17 cellular contexts compared by ENCODE assay signal in genomic region chr11:85967457-85967856, GRCh38.
DNase-seq lines count a peak whose midpoint lies in the region; ATAC-seq and TF ChIP-seq lines count a peak whose summit lies in the region.
"Had no signal": no experiment of that assay in that cellular context is flagged by ENCODE, and none has a peak within 500 bp of the region (broad histone marks: within the 10 kb centered on the region; RNA-seq: fewer than 3 reads in every experiment).

No MANE protein-coding gene starts in this region.

- H3K4me3 Mint-ChIP-seq in activated naive CD8-positive, alpha-beta T cell treated with anti-CD3 and anti-CD28 coated beads, Interleukin-2, amount 10 ng/mL, durations not matched to agents 7 days and 5 days: no peak overlapping the region
- no peak overlapping the region for H3K4me3 Mint-ChIP-seq in activated naive CD8-positive, alpha-beta T cell treated with anti-CD3 and anti-CD28 coated beads, Interleukin-2, amount 50 U/mL, for 24 hours
- no peak overlapping the region for H3K4me3 Mint-ChIP-seq in natural killer cell
- H3K4me3 Mint-ChIP-seq: activated CD8-positive, alpha-beta T cell treated with anti-CD3 and anti-CD28 coated beads, Interleukin-2, amount 10 ng/mL, durations not matched to agents 7 days and 5 days had no signal

- POLR2A ChIA-PET in activated naive CD8-positive, alpha-beta T cell treated with anti-CD3 and anti-CD28 coated beads, Interleukin-2, amount 10 ng/mL, durations not matched to agents 7 days and 5 days (lab: Charles Lee): no interaction called here

- H3K27ac ChIP-seq in caudate nucleus (ENCODE audit: low read depth, low read length) (peak overlapping the region; percentile 75), testis (no peak overlapping the region)
- H3K27ac ChIP-seq: esophagus muscularis mucosa, lower lobe of right lung, right atrium auricular region had no signal

- TF ChIP-seq CTCF in natural killer cell (IDR thresholded peaks at IDR 0.05) (no peak), testis (IDR thresholded peaks at IDR 0.05) (no peak)

- H3K27me3 ChIP-seq in testis: no peaks in the 10 kb centered on the region
- H3K27me3 ChIP-seq: esophagus muscularis mucosa, right atrium auricular region, stomach had no signal

- H3K4me1 ChIP-seq in testis: peaks cover 23% of the 10 kb centered on the region

- WGBS in testis, 2 donors: 57 to 61% methylated on average over 5 of the region's 5 CpGs

- H3K27ac Mint-ChIP-seq in activated naive CD8-positive, alpha-beta T cell treated with anti-CD3 and anti-CD28 coated beads, Interleukin-2, amount 10 ng/mL, durations not matched to agents 7 days and 5 days: peak overlapping the region; percentile 63
- no peak overlapping the region for H3K27ac Mint-ChIP-seq in activated naive CD8-positive, alpha-beta T cell treated with anti-CD3 and anti-CD28 coated beads, Interleukin-2, amount 50 U/mL, for 24 hours
- peak overlapping the region; percentile 71 to 85 for H3K27ac Mint-ChIP-seq in natural killer cell
- H3K27ac Mint-ChIP-seq: activated CD8-positive, alpha-beta T cell treated with anti-CD3 and anti-CD28 coated beads, Interleukin-2, amount 10 ng/mL, durations not matched to agents 7 days and 5 days had no signal

- H3K4me3 ChIP-seq in testis: no peak overlapping the region
- H3K4me3 ChIP-seq: esophagus muscularis mucosa, lower lobe of right lung, right atrium auricular region, stomach had no signal

- no peaks in the 10 kb centered on the region for H3K36me3 ChIP-seq in testis (ENCODE audit: low read depth, missing control alignments)

- no peak for DNase-seq in activated naive CD8-positive, alpha-beta T cell treated with anti-CD3 and anti-CD28 coated beads, Interleukin-2, amount 10 ng/mL, durations not matched to agents 7 days and 5 days
- DNase-seq in activated naive CD8-positive, alpha-beta T cell treated with anti-CD3 and anti-CD28 coated beads, Interleukin-2, amount 50 U/mL, for 24 hours: no peak
- DNase-seq in caudate nucleus (lab: John Stamatoyannopoulos, UW) (peak in 7 of 61 donors; percentile 10 to 45 (median 23)), natural killer cell (no peak), testis (peak; percentile 32), occipital lobe (lab: John Stamatoyannopoulos, UW) (no peak), hepatic stellate cell (ENCODE audit: low spot score) (no peak)
- DNase-seq: activated CD8-positive, alpha-beta T cell treated with anti-CD3 and anti-CD28 coated beads, Interleukin-2, amount 10 ng/mL, durations not matched to agents 7 days and 5 days; activated effector memory CD4-positive, alpha-beta T cell treated with anti-CD3 and anti-CD28 coated beads, Interleukin-2, amount 50 U/mL, for 16 hours; COR-L47; lower lobe of right lung; NCI-H226; RPMI8226; stomach had no signal

- peaks cover 58% of the 10 kb centered on the region for H3K36me3 Mint-ChIP-seq in activated naive CD8-positive, alpha-beta T cell treated with anti-CD3 and anti-CD28 coated beads, Interleukin-2, amount 10 ng/mL, durations not matched to agents 7 days and 5 days
- peaks cover 71% of the 10 kb centered on the region for H3K36me3 Mint-ChIP-seq in activated naive CD8-positive, alpha-beta T cell treated with anti-CD3 and anti-CD28 coated beads, Interleukin-2, amount 50 U/mL, for 24 hours (ENCODE audit: low read depth)
- no peaks in the 10 kb centered on the region for H3K36me3 Mint-ChIP-seq in natural killer cell

- intact Hi-C loops in natural killer cell (cut with micrococcal nuclease) (no loop called here), testis (cut with DNase I; ENCODE audit: low total_unique reads) (no loop called here)

- H3K27me3 Mint-ChIP-seq in activated naive CD8-positive, alpha-beta T cell treated with anti-CD3 and anti-CD28 coated beads, Interleukin-2, amount 10 ng/mL, durations not matched to agents 7 days and 5 days: no peaks in the 10 kb centered on the region
- no peaks in the 10 kb centered on the region for H3K27me3 Mint-ChIP-seq in activated naive CD8-positive, alpha-beta T cell treated with anti-CD3 and anti-CD28 coated beads, Interleukin-2, amount 50 U/mL, for 24 hours
- H3K27me3 Mint-ChIP-seq in natural killer cell (ENCODE audit: low read depth in 2 of 2): no peaks in the 10 kb centered on the region

- H3K4me1 Mint-ChIP-seq in activated naive CD8-positive, alpha-beta T cell treated with anti-CD3 and anti-CD28 coated beads, Interleukin-2, amount 10 ng/mL, durations not matched to agents 7 days and 5 days: peaks cover 13% of the 10 kb centered on the region
- H3K4me1 Mint-ChIP-seq in activated naive CD8-positive, alpha-beta T cell treated with anti-CD3 and anti-CD28 coated beads, Interleukin-2, amount 50 U/mL, for 24 hours: peaks cover 8% of the 10 kb centered on the region
- H3K4me1 Mint-ChIP-seq in natural killer cell: peaks cover 43 to 44% of the 10 kb centered on the region in 2 donors

- no peak for ATAC-seq in activated naive CD8-positive, alpha-beta T cell treated with anti-CD3 and anti-CD28 coated beads, Interleukin-2, amount 10 ng/mL, durations not matched to agents 7 days and 5 days (ENCODE audit: low read depth)
- ATAC-seq in activated naive CD8-positive, alpha-beta T cell treated with anti-CD3 and anti-CD28 coated beads, Interleukin-2, amount 50 U/mL, for 24 hours: no peak
- ATAC-seq in natural killer cell (no peak), GM21381 (IDR thresholded peaks at IDR 0.05; ENCODE audit: unreplicated experiment) (no peak)
- ATAC-seq: activated CD8-positive, alpha-beta T cell treated with anti-CD3 and anti-CD28 coated beads, Interleukin-2, amount 10 ng/mL, durations not matched to agents 7 days and 5 days; lower lobe of right lung had no signal

- no peak for TF ChIP-seq POLR2A in testis (IDR thresholded peaks at IDR 0.05)

- H3K9me3 Mint-ChIP-seq in activated naive CD8-positive, alpha-beta T cell treated with anti-CD3 and anti-CD28 coated beads, Interleukin-2, amount 10 ng/mL, durations not matched to agents 7 days and 5 days: no peaks in the 10 kb centered on the region
- no peaks in the 10 kb centered on the region for H3K9me3 Mint-ChIP-seq in activated naive CD8-positive, alpha-beta T cell treated with anti-CD3 and anti-CD28 coated beads, Interleukin-2, amount 50 U/mL, for 24 hours
- no peaks in the 10 kb centered on the region for H3K9me3 Mint-ChIP-seq in natural killer cell

- H3K9me3 ChIP-seq in testis: no peaks in the 10 kb centered on the region
- H3K9me3 ChIP-seq: esophagus muscularis mucosa, lower lobe of right lung, right atrium auricular region, stomach had no signal
